Comparison of ENCODE assay signal across 15 cellular contexts in the genomic region with DNA sequence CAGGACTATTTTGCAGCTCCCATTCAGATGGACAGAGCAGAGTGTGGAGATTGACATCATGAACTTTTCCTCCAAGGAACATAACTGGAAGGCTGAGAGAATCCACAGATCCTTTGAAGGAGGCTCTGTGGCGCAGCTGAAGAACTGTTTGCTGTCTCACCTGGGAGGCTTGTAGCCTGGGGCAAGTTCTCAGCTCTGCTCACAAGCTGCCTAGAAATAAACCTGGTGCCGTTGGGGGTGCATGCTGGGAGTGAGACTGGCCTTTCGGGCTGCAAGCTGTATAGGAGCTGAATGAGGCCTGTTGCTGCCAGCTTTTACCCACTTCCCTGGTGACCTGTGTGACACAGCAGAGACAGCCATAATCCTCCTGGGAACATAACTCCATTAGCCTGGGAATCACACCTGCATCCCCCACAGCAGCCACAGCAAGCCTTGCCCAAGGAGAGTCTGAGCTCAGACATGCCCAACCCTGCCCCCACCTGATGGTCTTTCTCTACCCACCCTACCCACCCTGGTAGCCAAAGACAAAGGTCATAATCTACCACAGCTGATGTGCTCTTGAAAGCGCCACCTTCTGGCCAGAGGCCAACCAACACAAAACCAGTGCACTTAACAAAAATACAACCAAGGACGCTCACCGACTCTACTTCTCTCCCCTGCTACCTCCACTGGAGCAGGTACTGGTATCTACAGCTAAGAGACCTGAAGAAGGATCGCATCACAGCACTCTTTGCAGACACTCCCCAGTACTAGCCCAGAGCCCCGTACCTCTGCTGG.
DNase-seq lines count a peak whose midpoint lies in the region; ATAC-seq and TF ChIP-seq lines count a peak whose summit lies in the region.
"Had no signal": no experiment of that assay in that cellular context is flagged by ENCODE, and none has a peak within 500 bp of the region (broad histone marks: within the 10 kb centered on the region; RNA-seq: fewer than 3 reads in every experiment).

No MANE protein-coding gene starts in this region.

- H3K9me2 ChIP-seq in PC-3 (replicated peaks; ENCODE audit: low read length): no peaks in the 10 kb centered on the region

- DNase-seq in DND-41 (no peak), PC-3 (peak; percentile 13), glutamatergic neuron (peak; percentile 26), middle frontal gyrus (ENCODE audit: extremely low spot score, low spot score) (no peak), NCI-H128 (lab: John Stamatoyannopoulos, UW; ENCODE audit: unreplicated experiment) (no peak)
- DNase-seq: activated CD4-positive, alpha-beta T cell treated with anti-CD3 and anti-CD28 coated beads, Interleukin-2, amount 50 U/mL, for 1 hour; C1 segment of cervical spinal cord; H7; occipital lobe; stimulated activated naive CD8-positive, alpha-beta T cell treated with anti-CD3 and anti-CD28 coated beads, Interleukin-15, Interleukin-2, amounts not matched to agents 100 U/mL and 50 U/mL, for 24 hours had no signal

- H3K4me1 ChIP-seq in DND-41 (ENCODE audit: insufficient read depth, low read length) (no peaks in the 10 kb centered on the region), PC-3 (ENCODE audit: insufficient read depth, low read length) (no peaks in the 10 kb centered on the region)

- H3K4me3 Mint-ChIP-seq in glutamatergic neuron (ENCODE audit: unreplicated experiment): no peak overlapping the region
- H3K4me3 Mint-ChIP-seq: memory B cell; T-helper 1 cell treated with Interleukin-12 subunit alpha and Interleukin-12 subunit beta and Interleukin-4 antibody, amounts not matched to agents 30 μg/mL and 1 μg/mL, for 36 hours had no signal

- H3K27me3 ChIP-seq in DND-41 (ENCODE audit: insufficient read depth, low read length, poor library complexity) (no peaks in the 10 kb centered on the region), PC-3 (ENCODE audit: low read length) (peaks cover 19% of the 10 kb centered on the region; the same call in 1 of the 2 replicates)

- H3K4me3 ChIP-seq in DND-41 (ENCODE audit: low read depth in 1 of 2, low read length in 2 of 2) (no peak overlapping the region), PC-3 (ENCODE audit: low read length) (no peak overlapping the region)

- no peaks in the 10 kb centered on the region for H3K36me3 Mint-ChIP-seq in glutamatergic neuron (ENCODE audit: unreplicated experiment)
- H3K36me3 Mint-ChIP-seq: memory B cell had no signal

- CTCF ChIA-PET in PC-3 (lab: Charles Lee): no interaction called here

- H3K9ac ChIP-seq in DND-41 (ENCODE audit: low read depth, low read length) (no peak overlapping the region), PC-3 (ENCODE audit: low read length) (no peak overlapping the region)

- H3K36me3 ChIP-seq in DND-41 (ENCODE audit: insufficient read depth, low read length): no peaks in the 10 kb centered on the region
- no peaks in the 10 kb centered on the region for H3K36me3 ChIP-seq in PC-3 (ENCODE audit: low read depth, low read length)

- H3K27ac ChIP-seq in DND-41 (ENCODE audit: low read length) (no peak overlapping the region), PC-3 (ENCODE audit: low read length) (no peak overlapping the region)

- ATAC-seq in DND-41 (ENCODE audit: insufficient read depth, low read depth) (no peak), PC-3 (no peak), GM18511 (IDR thresholded peaks at IDR 0.05; ENCODE audit: unreplicated experiment) (no peak), HG03432 (IDR thresholded peaks at IDR 0.05; ENCODE audit: unreplicated experiment) (no peak)
- ATAC-seq: stimulated activated naive CD8-positive, alpha-beta T cell treated with anti-CD3 and anti-CD28 coated beads, Interleukin-15, Interleukin-2, amounts not matched to agents 100 U/mL and 50 U/mL, for 24 hours had no signal

- no TSS peak for BruUV-seq in PC-3 (replicated peaks; lab: Mats Ljungman, UMichigan)

- peaks cover 2% of the 10 kb centered on the region for H3K4me1 Mint-ChIP-seq in glutamatergic neuron (ENCODE audit: low read depth, unreplicated experiment)
- H3K4me1 Mint-ChIP-seq: memory B cell had no signal

- H4K20me1 ChIP-seq in DND-41 (ENCODE audit: insufficient read depth, low read length): no peaks in the 10 kb centered on the region
- no peaks in the 10 kb centered on the region for H4K20me1 ChIP-seq in PC-3 (ENCODE audit: low read length)

- H3K9me3 ChIP-seq in DND-41 (ENCODE audit: insufficient read depth, low read length, severe bottlenecking) (no peaks in the 10 kb centered on the region), PC-3 (ENCODE audit: low read length) (no peaks in the 10 kb centered on the region)

- no peaks in the 10 kb centered on the region for H3K27me3 Mint-ChIP-seq in glutamatergic neuron (ENCODE audit: unreplicated experiment)
- H3K27me3 Mint-ChIP-seq: memory B cell had no signal

- intact Hi-C loops in PC-3 (cut with micrococcal nuclease): no loop called here

- no peaks in the 10 kb centered on the region for H3K9me3 Mint-ChIP-seq in glutamatergic neuron (ENCODE audit: unreplicated experiment)

- no peak overlapping the region for H2AFZ ChIP-seq in DND-41 (ENCODE audit: low read depth, low read length)
- no peak overlapping the region for H2AFZ ChIP-seq in PC-3 (ENCODE audit: low read length)

- no peak overlapping the region for H3K27ac Mint-ChIP-seq in glutamatergic neuron (ENCODE audit: unreplicated experiment)
- H3K27ac Mint-ChIP-seq: memory B cell; T-helper 1 cell treated with Interleukin-12 subunit alpha and Interleukin-12 subunit beta and Interleukin-4 antibody, amounts not matched to agents 30 μg/mL and 1 μg/mL, for 36 hours had no signal

- H3K4me2 ChIP-seq in DND-41 (ENCODE audit: insufficient read depth, low read length): no peak overlapping the region
- no peak overlapping the region for H3K4me2 ChIP-seq in PC-3 (ENCODE audit: low read length)

- no peaks in the 10 kb centered on the region for H3K79me2 ChIP-seq in DND-41 (ENCODE audit: insufficient read depth, low read length)
- H3K79me2 ChIP-seq in PC-3 (ENCODE audit: low read length): no peaks in the 10 kb centered on the region

- POLR2A ChIA-PET in PC-3 (lab: Charles Lee; ENCODE audit: unreplicated experiment): no interaction called here

- H3F3A ChIP-seq in PC-3 (ENCODE audit: low read length, unreplicated experiment): no peaks in the 10 kb centered on the region

- TF ChIP-seq CTCF in DND-41 (IDR thresholded peaks at IDR 0.05; ENCODE audit: borderline replicate concordance, extremely low read depth, low read length, poor library complexity, severe bottlenecking): peak; percentile 29
- peak; percentile 41; the same call in 1 of the 2 replicates for TF ChIP-seq CTCF in GM12874 (IDR thresholded peaks at IDR 0.05; ENCODE audit: insufficient read depth, low read depth, low read length)
- TF ChIP-seq CTCF in PC-3 (conservative IDR thresholded peaks at IDR 0.05; ENCODE audit: low read depth, low read length): peak; percentile 29; the same call in 1 of the 2 replicates
- no peak for TF ChIP-seq CTCF in glutamatergic neuron (IDR thresholded peaks at IDR 0.05; ENCODE audit: partially characterized antibody, unreplicated experiment)

Comparison
In these comparisons a context has a peak if more than half of its experiments do, and no peak if none do; other contexts are left out.
1. DNase-seq: peak in PC-3 (single experiment) and glutamatergic neuron (single experiment); none in DND-41 (single experiment), middle frontal gyrus (single experiment) and NCI-H128 (single experiment).